Comparison of ENCODE assay signal across 8 cellular contexts in genomic region chr1:91020967-91021685, GRCh38. TPM values are rescaled to one million over a fixed set of nuclear protein-coding genes. Genes with fewer than 3 reads are reported as not detected.
DNase-seq lines count a peak whose midpoint lies in the region; ATAC-seq and TF ChIP-seq lines count a peak whose summit lies in the region.

No MANE protein-coding gene starts in this region.

- H3K27me3 ChIP-seq in BJ (ENCODE audit: control insufficient read depth, insufficient read depth, low read length) = no peaks in the 10 kb centered on the region

- DNase-seq in BJ (ENCODE audit: low read depth) (no peak), NCI-H82 (lab: John Stamatoyannopoulos, UW) (peak; percentile 95), medulla oblongata (ENCODE audit: extremely low spot score) (peak; percentile 70)
- DNase-seq in activated CD8-positive, alpha-beta memory T cell treated with anti-CD3 and anti-CD28 coated beads for 1 hour (ENCODE audit: extremely low read depth in 1 of 2, low read depth in 1 of 2) = peak; percentile 20 to 41
- DNase-seq in effector CD4-positive, alpha-beta T cell = peak; percentile 67
- DNase-seq in stimulated activated CD8-positive, alpha-beta memory T cell treated with anti-CD3 and anti-CD28 coated beads, Interleukin-12 subunit alpha, Interleukin-12 subunit beta, amount 100 ng/mL, for 1 hour (ENCODE audit: low read depth) = peak; percentile 39

- peak; percentile 35 for ATAC-seq in GM19035 (IDR thresholded peaks at IDR 0.05; ENCODE audit: unreplicated experiment)
- ATAC-seq in HG03354 (IDR thresholded peaks at IDR 0.05; ENCODE audit: poor library complexity, severe bottlenecking, unreplicated experiment) = peak; percentile 56

- CTCF ChIA-PET in BJ (lab: Yijun Ruan, JAX) = interaction anchor here (1.2 kb wide), 1 partner anchor 19 kb away, joined by 3 read pairs; no protein-coding TSS in a partner anchor

- H3K4me3 ChIP-seq in BJ (ENCODE audit: low read depth, low read length) = peak overlapping the region; percentile 95

- POLR2A ChIA-PET in BJ (lab: Charles Lee) = no interaction called here

- H3K36me3 ChIP-seq in BJ (ENCODE audit: control insufficient read depth, insufficient read depth, low read length) = no peaks in the 10 kb centered on the region

- no peak for TF ChIP-seq CTCF in BJ (IDR thresholded peaks at IDR 0.05; ENCODE audit: insufficient read depth, low read depth, low read length)

RNA-seq across cellular contexts. Expression of gene ZNF644, which starts 0.7 kb away (rescaled TPM):
- polyA plus RNA-seq in BJ (2011; rRNA removed) = 7.3 and 15.5 TPM in 2 replicates
- polyA minus RNA-seq in BJ (2011; rRNA and poly(A)+ RNA removed) = 21.7 and 27.1 TPM in 2 replicates
